8 cellular contexts compared by ENCODE assay signal in the genomic region with DNA sequence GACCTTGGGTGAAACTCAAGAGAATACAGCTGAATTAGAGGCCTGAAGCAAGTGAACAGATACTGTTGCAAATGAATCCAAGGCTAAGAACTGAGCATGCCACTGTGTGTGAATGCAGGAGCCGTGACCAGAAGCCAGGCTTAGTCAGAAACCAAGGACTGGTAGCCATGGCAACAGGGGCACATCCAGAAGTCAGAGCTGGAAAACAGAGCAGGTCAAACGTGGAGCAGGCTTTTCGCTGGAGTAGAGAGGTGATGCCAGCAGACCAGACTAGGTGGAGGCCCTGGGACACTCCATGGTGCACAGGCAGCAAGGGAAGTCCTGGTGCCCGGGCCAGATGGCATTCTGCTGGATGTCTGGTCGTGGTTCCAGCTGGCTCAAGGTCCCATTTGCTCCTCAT.
DNase-seq lines count a peak whose midpoint lies in the region; ATAC-seq and TF ChIP-seq lines count a peak whose summit lies in the region.

No MANE protein-coding gene starts in this region.

- ATAC-seq in foreskin keratinocyte (peak; percentile 87), GM21576 (IDR thresholded peaks at IDR 0.05; ENCODE audit: unreplicated experiment) (no peak)

- H3K27ac ChIP-seq in foreskin keratinocyte = no peak overlapping the region

- in situ Hi-C loops in SK-MEL-5 (cut with HindIII; ENCODE audit: low pct_unique_long_range_greater_than_20kb, low sequenced_read_pairs) = no loop called here

- no peaks in the 10 kb centered on the region for H3K27me3 ChIP-seq in foreskin keratinocyte

- no peaks in the 10 kb centered on the region for H3K4me1 ChIP-seq in foreskin keratinocyte

- DNase-seq in activated gamma-delta T cell (lab: John Stamatoyannopoulos, UW) (peak; percentile 1), activated gamma-delta T cell treated with Interleukin-2 at 50 U/mL for 16 hours (no peak), SK-MEL-5 (ENCODE audit: low read depth, low spot score) (peak; percentile 18), foreskin keratinocyte (peak; percentile 23 to 50), superior temporal gyrus (ENCODE audit: extremely low spot score) (peak; percentile 72), NOMO-1 (lab: John Stamatoyannopoulos, UW; ENCODE audit: unreplicated experiment in 2 of 2) (no peak), NOMO-1 treated with DMSO at 0.1 percent for 48 hours (lab: John Stamatoyannopoulos, UW; ENCODE audit: unreplicated experiment) (no peak)

- TF ChIP-seq CTCF in foreskin keratinocyte (conservative IDR thresholded peaks at IDR 0.05) = no peak

Comparison
In these comparisons a context has a peak if more than half of its experiments do, and no peak if none do; other contexts are left out.
1. DNase-seq: peak in activated gamma-delta T cell (single experiment), SK-MEL-5 (single experiment), foreskin keratinocyte (2 of 2) and superior temporal gyrus (single experiment); none in activated gamma-delta T cell treated with Interleukin-2 at 50 U/mL for 16 hours (single experiment), NOMO-1 (0 of 2) and NOMO-1 treated with DMSO at 0.1 percent for 48 hours (single experiment).